ENCODE assay signal across 13 cellular contexts in the genomic region with DNA sequence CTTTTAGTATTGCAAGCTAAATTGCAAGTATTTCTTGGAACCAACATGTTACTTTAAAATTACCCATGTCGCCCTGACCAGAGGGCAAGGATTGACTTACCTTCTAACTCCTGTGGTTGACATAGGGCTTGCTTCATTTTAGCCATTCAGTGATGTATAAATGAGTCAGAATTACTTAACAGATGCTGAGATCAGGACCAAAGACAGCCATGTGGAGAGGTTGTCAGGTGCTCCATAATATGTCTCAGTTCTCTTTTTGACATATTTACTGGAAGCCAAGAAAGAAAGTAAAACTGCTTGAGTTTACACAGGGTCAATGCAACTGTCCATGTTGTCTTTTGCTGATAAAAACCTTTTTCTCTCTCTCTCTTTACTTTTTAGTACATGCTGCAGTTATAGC. TPM values are rescaled to one million over a fixed set of nuclear protein-coding genes. Genes with fewer than 3 reads are reported as not detected.
DNase-seq lines count a peak whose midpoint lies in the region; ATAC-seq, FAIRE-seq and TF ChIP-seq lines count a peak whose summit lies in the region.
"Had no signal": no experiment of that assay in that cellular context is flagged by ENCODE, and none has a peak within 500 bp of the region (broad histone marks: within the 10 kb centered on the region; RNA-seq: fewer than 3 reads in every experiment).

No MANE protein-coding gene starts in this region.

- no peaks in the 10 kb centered on the region for H3K4me1 ChIP-seq in adrenal gland (replicated peaks in 1 of 2)
- H3K4me1 ChIP-seq in body of pancreas, result no peaks in the 10 kb centered on the region

- H3K9me3 ChIP-seq in adrenal gland (replicated peaks in 1 of 3) (no peaks in the 10 kb centered on the region), body of pancreas (no peaks in the 10 kb centered on the region)

- TF ChIP-seq CTCF in adrenal gland (IDR thresholded peaks at IDR 0.05) (no peak), body of pancreas (IDR thresholded peaks at IDR 0.05) (no peak)

- peak; percentile 92 for FAIRE-seq in GM12891 (lab: Jason Lieb, UNC)

- WGBS in adrenal gland, 4 donors, result 92 to 100% (median 94%) methylated on average over 1 of the region's 1 CpG
- WGBS in body of pancreas, 2 donors, result 76 to 95% methylated on average over 1 of the region's 1 CpG

- H3K27me3 ChIP-seq in adrenal gland (no peaks in the 10 kb centered on the region), body of pancreas (no peaks in the 10 kb centered on the region)

- H3K4me3 ChIP-seq in adrenal gland (no peak overlapping the region), body of pancreas (no peak overlapping the region)

- H3K36me3 ChIP-seq in adrenal gland (replicated peaks in 1 of 2) (peaks cover 0 to 4% of the 10 kb centered on the region in 2 donors), body of pancreas (replicated peaks in 1 of 2; ENCODE audit: insufficient read depth in 1 of 2, low read depth in 2 of 2) (peaks cover 0 to 5% of the 10 kb centered on the region in 2 donors)

- no peak for TF ChIP-seq POLR2A in GM12891 (IDR thresholded peaks at IDR 0.05; ENCODE audit: low read depth, low read length)
- TF ChIP-seq POLR2A in adrenal gland (IDR thresholded peaks at IDR 0.05), result no peak
- TF ChIP-seq POLR2A in body of pancreas (IDR thresholded peaks at IDR 0.05), result no peak

- no peak for DNase-seq in GM12891 (ENCODE audit: insufficient read length, low spot score)
- DNase-seq in GM19240 (ENCODE audit: insufficient read length, low spot score), result peak; percentile 6
- no peak for DNase-seq in NCI-H69 (lab: John Stamatoyannopoulos, UW)
- DNase-seq in cerebellar nuclear complex (lab: John Stamatoyannopoulos, UW), result no peak
- no peak for DNase-seq in adrenal gland
- DNase-seq in body of pancreas, result no peak
- DNase-seq: activated CD4-positive, alpha-beta T cell treated with anti-CD3 and anti-CD28 coated beads for 1 hour; amygdala; left cardiac atrium had no signal

- H3K27ac ChIP-seq in adrenal gland (no peak overlapping the region), body of pancreas (no peak overlapping the region)

- ATAC-seq in HG02798 (IDR thresholded peaks at IDR 0.05; ENCODE audit: poor library complexity, unreplicated experiment), result peak; percentile 95
- ATAC-seq in HG03565 (IDR thresholded peaks at IDR 0.05; ENCODE audit: unreplicated experiment), result peak; percentile 85
- no peak for ATAC-seq in body of pancreas
- ATAC-seq: esophagus mucosa, left cardiac atrium had no signal

- intact Hi-C loops in adrenal gland (cut with DNase I) (no loop called here), body of pancreas (cut with DNase I) (no loop called here)

TF ChIP-seq in GM12891, 5 proteins besides CTCF, POLR2A, EP300 and RAD21:
- TF ChIP-seq POLR2AphosphoS5 (IDR thresholded peaks at IDR 0.05; ENCODE audit: low read depth, low read length), result no peak
- peak; percentile 93 for TF ChIP-seq SPI1 (IDR thresholded peaks at IDR 0.05; ENCODE audit: low read depth, low read length)
- no peak for TF ChIP-seq PAX5 (IDR thresholded peaks at IDR 0.05; ENCODE audit: insufficient read depth, low read length, severe bottlenecking)
- no peak for TF ChIP-seq POU2F2 (IDR thresholded peaks at IDR 0.05; ENCODE audit: low read depth, low read length)
- TF ChIP-seq TAF1 (IDR thresholded peaks at IDR 0.05; ENCODE audit: low read depth, low read length), result no peak
TF ChIP-seq in GM12891: peak in this region for 1.

RNA-seq across cellular contexts. Expression of a gene that starts 33.2 kb away (rescaled TPM):
- not detected for polyA plus RNA-seq in GM12891 (2012; ENCODE audit: low read depth, missing spikeins)
- total RNA-seq in adrenal gland, result 1 to 10 TPM in 1 of 8 donors, under 1 TPM in 5, not detected in 2; 0.08 to 1.5 (median 0.47) TPM
- polyA plus RNA-seq in adrenal gland, result under 1 TPM; 0.16 to 0.46 (median 0.27) TPM
- total RNA-seq in body of pancreas, result under 1 TPM in 1 of 2 donors, not detected in 1; 0.78 TPM
- total RNA-seq: OCI-LY7 had no signal
